Comparison of ENCODE assay signal across 8 cellular contexts in genomic region chr1:109906160-109906838, GRCh38. TPM values are rescaled to one million over a fixed set of nuclear protein-coding genes. Genes with fewer than 3 reads are reported as not detected.
DNase-seq lines count a peak whose midpoint lies in the region; ATAC-seq and TF ChIP-seq lines count a peak whose summit lies in the region.

No MANE protein-coding gene starts in this region.

- ATAC-seq in GM21528 (IDR thresholded peaks at IDR 0.05; ENCODE audit: low FRiP score, unreplicated experiment) (peak; percentile 92), Right ventricle myocardium inferior (no peak)

- H3K4me2 ChIP-seq in Loucy (ENCODE audit: low read depth, low read length, poor library complexity, severe bottlenecking) = peak overlapping the region; percentile 47

- H3F3A ChIP-seq in Loucy (ENCODE audit: low read depth) = no peaks in the 10 kb centered on the region; the same call in 1 of the 2 replicates

- DNase-seq in ELR (ENCODE audit: low read depth) (peak; percentile 17), MG63 (no peak), Right ventricle myocardium inferior (ENCODE audit: missing footprints) (no peak), hippocampal formation (lab: John Stamatoyannopoulos, UW) (no peak)
- peak; percentile 65 to 68 for DNase-seq in activated T-cell treated with anti-CD3 and anti-CD28 coated beads, Interleukin-2, amount 50 U/mL, for 48 hours
- DNase-seq in stimulated activated CD4-positive, alpha-beta T cell treated with anti-CD3 and anti-CD28 coated beads, Interleukin-4, amount 100 ng/mL, for 4 hours = peak; percentile 34 to 79

- peak overlapping the region; percentile 78 for H2AFZ ChIP-seq in Loucy (ENCODE audit: low read length)

- no peaks in the 10 kb centered on the region for H3K36me3 ChIP-seq in Loucy (ENCODE audit: insufficient read depth, low read length)
- peaks cover 2% of the 10 kb centered on the region for H3K36me3 ChIP-seq in MG63

- no peaks in the 10 kb centered on the region for H4K20me1 ChIP-seq in Loucy (ENCODE audit: insufficient read depth, low read length, poor library complexity, severe bottlenecking)

- intact Hi-C loops in Right ventricle myocardium inferior (cut with DNase I) = no loop called here

- H3K4me3 ChIP-seq in Loucy (ENCODE audit: low read length, poor library complexity, severe bottlenecking) (no peak overlapping the region), MG63 (no peak overlapping the region)

- H3K27me3 ChIP-seq in Loucy (ENCODE audit: insufficient read depth, low read length, poor library complexity, severe bottlenecking) (no peaks in the 10 kb centered on the region), MG63 (no peaks in the 10 kb centered on the region)

- H3K79me2 ChIP-seq in Loucy (ENCODE audit: insufficient read depth, low read length) = peaks cover 25% of the 10 kb centered on the region

- no peaks in the 10 kb centered on the region for H3K9me2 ChIP-seq in Loucy (replicated peaks; ENCODE audit: low read depth, low read length)

- H3K9ac ChIP-seq in Loucy (ENCODE audit: low read depth, low read length, poor library complexity, severe bottlenecking) = peak overlapping the region; percentile 48

- no peak for TF ChIP-seq CTCF in Loucy (conservative IDR thresholded peaks at IDR 0.05; ENCODE audit: low read length)

- H3K9me3 ChIP-seq in Loucy (ENCODE audit: insufficient read depth, low read depth, low read length) (no peaks in the 10 kb centered on the region), MG63 (no peaks in the 10 kb centered on the region)

- peaks cover 49% of the 10 kb centered on the region for H3K4me1 ChIP-seq in Loucy (ENCODE audit: insufficient read depth, low read length, poor library complexity, severe bottlenecking)

RNA-seq across cellular contexts. Expression of gene CSF1, which starts 4.3 kb away (rescaled TPM):
- total RNA-seq in MG63 (2014; rRNA removed; shearing (Covaris generic); ENCODE audit: low replicate concordance) = 155 and 224 TPM in 2 replicates
- total RNA-seq in Right ventricle myocardium inferior = 19.0 TPM

Comparison
In these comparisons a context has a peak if more than half of its experiments do, and no peak if none do; other contexts are left out.
1. DNase-seq: peak in ELR (single experiment), activated T-cell treated with anti-CD3 and anti-CD28 coated beads, Interleukin-2, amount 50 U/mL, for 48 hours (2 of 2) and stimulated activated CD4-positive, alpha-beta T cell treated with anti-CD3 and anti-CD28 coated beads, Interleukin-4, amount 100 ng/mL, for 4 hours (2 of 2); none in MG63 (single experiment), Right ventricle myocardium inferior (single experiment) and hippocampal formation (0 of 2).